Comparison of ENCODE assay signal across 1 cellular context in genomic region chr2:43424262-43425207, GRCh38.
TF ChIP-seq lines count a peak whose summit lies in the region.

No MANE protein-coding gene starts in this region.

TF ChIP-seq in HepG2, 621 proteins besides CTCF, POLR2A, EP300 and RAD21 (continued from another document and continues in another):
- TF ChIP-seq NFAT5 (CRISPR knock-in tag; IDR thresholded peaks at IDR 0.05), result no peak
- no peak for TF ChIP-seq ZNF609 (CRISPR knock-in tag; IDR thresholded peaks at IDR 0.05; ENCODE audit: borderline replicate concordance)
- no peak for TF ChIP-seq SKI (IDR thresholded peaks at IDR 0.05; ENCODE audit: partially characterized antibody)
- TF ChIP-seq MBNL3 (CRISPR knock-in tag; conservative IDR thresholded peaks at IDR 0.05), result no peak
- no peak for TF ChIP-seq ZSCAN20 (CRISPR knock-in tag; IDR thresholded peaks at IDR 0.05; ENCODE audit: borderline replicate concordance)
- TF ChIP-seq ZNF136 (CRISPR knock-in tag; IDR thresholded peaks at IDR 0.05; ENCODE audit: low read depth), result no peak
- peak; percentile 89 for TF ChIP-seq RCOR2 (CRISPR knock-in tag; IDR thresholded peaks at IDR 0.05)
- TF ChIP-seq, protein P1, sequence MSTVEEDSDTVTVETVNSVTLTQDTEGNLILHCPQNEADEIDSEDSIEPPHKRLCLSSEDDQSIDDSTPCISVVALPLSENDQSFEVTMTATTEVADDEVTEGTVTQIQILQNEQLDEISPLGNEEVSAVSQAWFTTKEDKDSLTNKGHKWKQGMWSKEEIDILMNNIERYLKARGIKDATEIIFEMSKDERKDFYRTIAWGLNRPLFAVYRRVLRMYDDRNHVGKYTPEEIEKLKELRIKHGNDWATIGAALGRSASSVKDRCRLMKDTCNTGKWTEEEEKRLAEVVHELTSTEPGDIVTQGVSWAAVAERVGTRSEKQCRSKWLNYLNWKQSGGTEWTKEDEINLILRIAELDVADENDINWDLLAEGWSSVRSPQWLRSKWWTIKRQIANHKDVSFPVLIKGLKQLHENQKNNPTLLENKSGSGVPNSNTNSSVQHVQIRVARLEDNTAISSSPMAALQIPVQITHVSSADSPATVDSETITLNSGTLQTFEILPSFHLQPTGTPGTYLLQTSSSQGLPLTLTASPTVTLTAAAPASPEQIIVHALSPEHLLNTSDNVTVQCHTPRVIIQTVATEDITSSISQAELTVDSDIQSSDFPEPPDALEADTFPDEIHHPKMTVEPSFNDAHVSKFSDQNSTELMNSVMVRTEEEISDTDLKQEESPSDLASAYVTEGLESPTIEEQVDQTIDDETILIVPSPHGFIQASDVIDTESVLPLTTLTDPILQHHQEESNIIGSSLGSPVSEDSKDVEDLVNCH (CRISPR knock-in tag; IDR thresholded peaks at IDR 0.05), result no peak
- no peak for TF ChIP-seq NAIF1 (CRISPR knock-in tag; IDR thresholded peaks at IDR 0.05; ENCODE audit: borderline replicate concordance)
- TF ChIP-seq ARID2 (CRISPR knock-in tag; IDR thresholded peaks at IDR 0.05; ENCODE audit: borderline replicate concordance), result no peak
- no peak for TF ChIP-seq PRDM4 (CRISPR knock-in tag; IDR thresholded peaks at IDR 0.05; ENCODE audit: borderline replicate concordance)
- TF ChIP-seq ZNF326 (CRISPR knock-in tag; IDR thresholded peaks at IDR 0.05; ENCODE audit: borderline replicate concordance), result no peak
- no peak for TF ChIP-seq HOXA9 (CRISPR knock-in tag; IDR thresholded peaks at IDR 0.05; ENCODE audit: borderline replicate concordance)
- no peak for TF ChIP-seq ZNF558 (CRISPR knock-in tag; IDR thresholded peaks at IDR 0.05; ENCODE audit: borderline replicate concordance)
- no peak for TF ChIP-seq SMAD9 (CRISPR knock-in tag; IDR thresholded peaks at IDR 0.05)
- TF ChIP-seq MLLT10 (CRISPR knock-in tag; IDR thresholded peaks at IDR 0.05), result no peak
- no peak; the same call in 1 of the 2 replicates for TF ChIP-seq CHD4 (IDR thresholded peaks at IDR 0.05; ENCODE audit: borderline replicate concordance, low read length)
- TF ChIP-seq ZUFSP (CRISPR knock-in tag; IDR thresholded peaks at IDR 0.05; ENCODE audit: borderline replicate concordance), result no peak
- no peak for TF ChIP-seq PAX8 (CRISPR knock-in tag; IDR thresholded peaks at IDR 0.05; ENCODE audit: borderline replicate concordance)
- TF ChIP-seq ATF5 (CRISPR knock-in tag; IDR thresholded peaks at IDR 0.05; ENCODE audit: low read depth), result no peak
- TF ChIP-seq ARNTL (CRISPR knock-in tag; IDR thresholded peaks at IDR 0.05), result no peak
- TF ChIP-seq NR2F1 (CRISPR knock-in tag; IDR thresholded peaks at IDR 0.05), result no peak
- TF ChIP-seq ZNF674 (CRISPR knock-in tag; IDR thresholded peaks at IDR 0.05; ENCODE audit: low read depth), result no peak
- TF ChIP-seq, protein P2, sequence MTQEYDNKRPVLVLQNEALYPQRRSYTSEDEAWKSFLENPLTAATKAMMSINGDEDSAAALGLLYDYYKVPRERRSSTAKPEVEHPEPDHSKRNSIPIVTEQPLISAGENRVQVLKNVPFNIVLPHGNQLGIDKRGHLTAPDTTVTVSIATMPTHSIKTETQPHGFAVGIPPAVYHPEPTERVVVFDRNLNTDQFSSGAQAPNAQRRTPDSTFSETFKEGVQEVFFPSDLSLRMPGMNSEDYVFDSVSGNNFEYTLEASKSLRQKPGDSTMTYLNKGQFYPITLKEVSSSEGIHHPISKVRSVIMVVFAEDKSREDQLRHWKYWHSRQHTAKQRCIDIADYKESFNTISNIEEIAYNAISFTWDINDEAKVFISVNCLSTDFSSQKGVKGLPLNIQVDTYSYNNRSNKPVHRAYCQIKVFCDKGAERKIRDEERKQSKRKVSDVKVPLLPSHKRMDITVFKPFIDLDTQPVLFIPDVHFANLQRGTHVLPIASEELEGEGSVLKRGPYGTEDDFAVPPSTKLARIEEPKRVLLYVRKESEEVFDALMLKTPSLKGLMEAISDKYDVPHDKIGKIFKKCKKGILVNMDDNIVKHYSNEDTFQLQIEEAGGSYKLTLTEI (CRISPR knock-in tag; conservative IDR thresholded peaks at IDR 0.05), result no peak
- TF ChIP-seq TEAD3 (CRISPR knock-in tag; optimal IDR thresholded peaks at IDR 0.05; ENCODE audit: borderline replicate concordance), result peak; percentile 57
- TF ChIP-seq ARHGAP35 (CRISPR knock-in tag; IDR thresholded peaks at IDR 0.05; ENCODE audit: borderline replicate concordance), result no peak
- TF ChIP-seq, protein P3, sequence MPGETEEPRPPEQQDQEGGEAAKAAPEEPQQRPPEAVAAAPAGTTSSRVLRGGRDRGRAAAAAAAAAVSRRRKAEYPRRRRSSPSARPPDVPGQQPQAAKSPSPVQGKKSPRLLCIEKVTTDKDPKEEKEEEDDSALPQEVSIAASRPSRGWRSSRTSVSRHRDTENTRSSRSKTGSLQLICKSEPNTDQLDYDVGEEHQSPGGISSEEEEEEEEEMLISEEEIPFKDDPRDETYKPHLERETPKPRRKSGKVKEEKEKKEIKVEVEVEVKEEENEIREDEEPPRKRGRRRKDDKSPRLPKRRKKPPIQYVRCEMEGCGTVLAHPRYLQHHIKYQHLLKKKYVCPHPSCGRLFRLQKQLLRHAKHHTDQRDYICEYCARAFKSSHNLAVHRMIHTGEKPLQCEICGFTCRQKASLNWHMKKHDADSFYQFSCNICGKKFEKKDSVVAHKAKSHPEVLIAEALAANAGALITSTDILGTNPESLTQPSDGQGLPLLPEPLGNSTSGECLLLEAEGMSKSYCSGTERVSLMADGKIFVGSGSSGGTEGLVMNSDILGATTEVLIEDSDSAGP (CRISPR knock-in tag; IDR thresholded peaks at IDR 0.05; ENCODE audit: borderline replicate concordance), result no peak
- no peak for TF ChIP-seq ZFAT (CRISPR knock-in tag; conservative IDR thresholded peaks at IDR 0.05)
- no peak for TF ChIP-seq ZNF234 (CRISPR knock-in tag; conservative IDR thresholded peaks at IDR 0.05)
- no peak for TF ChIP-seq ZBTB21 (CRISPR knock-in tag; IDR thresholded peaks at IDR 0.05)
- TF ChIP-seq NONO (IDR thresholded peaks at IDR 0.05), result no peak
- no peak for TF ChIP-seq NONO (CRISPR knock-in tag; conservative IDR thresholded peaks at IDR 0.05)
- TF ChIP-seq NFKBIZ (CRISPR knock-in tag; IDR thresholded peaks at IDR 0.05), result no peak
- no peak for TF ChIP-seq TIGD3 (CRISPR knock-in tag; IDR thresholded peaks at IDR 0.05; ENCODE audit: borderline replicate concordance)
- no peak; the same call in 1 of the 2 replicates for TF ChIP-seq ZSCAN29 (CRISPR knock-in tag; conservative IDR thresholded peaks at IDR 0.05)
